1 cellular context compared by ENCODE assay signal in genomic region chr14:21106506-21107359, GRCh38.
TF ChIP-seq lines count a peak whose summit lies in the region.

No MANE protein-coding gene starts in this region.

TF ChIP-seq in neural cell, 6 proteins besides CTCF, POLR2A, EP300 and RAD21 (continued from another document):
- TF ChIP-seq REST (IDR thresholded peaks at IDR 0.05; ENCODE audit: borderline replicate concordance) (no peak), MXI1 (conservative IDR thresholded peaks at IDR 0.05; ENCODE audit: poor library complexity, severe bottlenecking) (peak; percentile 28), TAF1 (IDR thresholded peaks at IDR 0.05; ENCODE audit: low read depth) (no peak), SMC3 (conservative IDR thresholded peaks at IDR 0.05; ENCODE audit: poor library complexity) (peak; percentile 94)
